26 cellular contexts compared by ENCODE assay signal in genomic region chr19:13934785-13935109, GRCh38. TPM values are rescaled to one million over a fixed set of nuclear protein-coding genes. Genes with fewer than 3 reads are reported as not detected.
DNase-seq lines count a peak whose midpoint lies in the region; ATAC-seq, FAIRE-seq and TF ChIP-seq lines count a peak whose summit lies in the region.
"Had no signal": no experiment of that assay in that cellular context is flagged by ENCODE, and none has a peak within 500 bp of the region (broad histone marks: within the 10 kb centered on the region; RNA-seq: fewer than 3 reads in every experiment).

No MANE protein-coding gene starts in this region.

- H3K9ac ChIP-seq in K562 (ENCODE audit: insufficient read depth in 1 of 2, low read depth in 2 of 2, low read length in 2 of 2), result no peak overlapping the region

- H3K36me3 Mint-ChIP-seq in Caco-2 (ENCODE audit: insufficient read depth, unreplicated experiment), result no peaks in the 10 kb centered on the region

- in situ Hi-C loops in K562 (cut with MboI), result no loop called here

- H3K4me1 ChIP-seq in Caco-2 (no peaks in the 10 kb centered on the region), K562 (replicated peaks in 1 of 2; ENCODE audit: control insufficient read depth in 2 of 2, insufficient read depth in 2 of 2, low read length in 2 of 2) (peaks cover 0 to 59% of the 10 kb centered on the region in 2 experiments; a peak in 4 of 5 replicates)
- H3K4me1 ChIP-seq: gastrocnemius medialis, SJCRH30 had no signal

- TF ChIP-seq RAD21 in K562 (CRISPR knock-in tag; conservative IDR thresholded peaks at IDR 0.05 in 1 of 2, IDR thresholded peaks at IDR 0.05 in 1 of 2), result no peak

- ATAC-seq in K562 (no peak), GM18505 (IDR thresholded peaks at IDR 0.05; ENCODE audit: unreplicated experiment) (no peak)
- ATAC-seq: gastrocnemius medialis, left cardiac atrium, right cardiac atrium had no signal

- H3K9me3 Mint-ChIP-seq in Caco-2 (ENCODE audit: unreplicated experiment), result no peaks in the 10 kb centered on the region
- H3K9me3 Mint-ChIP-seq: CD4-positive, alpha-beta T cell; nephron progenitor cell had no signal

- intact Hi-C loops in Caco-2 (cut with micrococcal nuclease; ENCODE audit: unreplicated experiment) (no loop called here), K562 (cut with micrococcal nuclease) (no loop called here)

- TF ChIP-seq CTCF in Caco-2 (IDR thresholded peaks at IDR 0.05; ENCODE audit: insufficient read depth in 1 of 2, low read depth in 1 of 2, low read length in 1 of 2, severe bottlenecking in 1 of 2, unreplicated experiment in 1 of 2), result no peak
- TF ChIP-seq CTCF in K562 (IDR thresholded peaks at IDR 0.05 in 2 of 3, conservative IDR thresholded peaks at IDR 0.05 in 1 of 3; ENCODE audit: insufficient read depth in 2 of 3, low read depth in 1 of 3, low read length in 3 of 3), result no peak

- no peaks in the 10 kb centered on the region for H3K9me3 ChIP-seq in Caco-2
- H3K9me3 ChIP-seq in K562 (replicated peaks; ENCODE audit: control insufficient read depth, insufficient read depth, low read depth, low read length), result no peaks in the 10 kb centered on the region
- H3K9me3 ChIP-seq: gastrocnemius medialis, SJCRH30, spleen, tibial nerve had no signal

- no peaks in the 10 kb centered on the region for H3K27me3 ChIP-seq in Caco-2 (replicated peaks; ENCODE audit: control insufficient read depth, insufficient read depth, low read length)
- peaks cover 0 to 3% of the 10 kb centered on the region in 2 experiments; a peak in 2 of 5 replicates for H3K27me3 ChIP-seq in K562 (ENCODE audit: control insufficient read depth in 2 of 2, insufficient read depth in 2 of 2, low read length in 2 of 2)
- H3K27me3 ChIP-seq: SJCRH30 had no signal

- POLR2A ChIA-PET in Caco-2 (lab: Charles Lee), result no interaction called here
- POLR2A ChIA-PET in K562 (lab: Yijun Ruan, JAX), result no interaction called here

- H4K20me1 ChIP-seq in K562 (replicated peaks; ENCODE audit: control insufficient read depth, insufficient read depth, low read length), result 0 out of 2 replicates have a peak, but pooled peaks cover 4% of the 10 kb centered on the region

- H3K4me3 Mint-ChIP-seq in Caco-2 (ENCODE audit: unreplicated experiment), result no peak overlapping the region
- H3K4me3 Mint-ChIP-seq: CD4-positive, alpha-beta T cell had no signal

- no peaks in the 10 kb centered on the region for H3K36me3 ChIP-seq in Caco-2 (ENCODE audit: control insufficient read depth, insufficient read depth, low read length)
- H3K36me3 ChIP-seq in K562 (ENCODE audit: control insufficient read depth, insufficient read depth, low read length), result peaks cover 10% of the 10 kb centered on the region; the same call in 1 of the 3 replicates
- H3K36me3 ChIP-seq: gastrocnemius medialis, SJCRH30 had no signal

- TF ChIP-seq EP300 in K562 (IDR thresholded peaks at IDR 0.05; ENCODE audit: low read length), result no peak

- H2AFZ ChIP-seq in K562 (ENCODE audit: low read depth, low read length), result no peak overlapping the region

- H3K4me1 Mint-ChIP-seq in Caco-2 (ENCODE audit: low read depth, unreplicated experiment), result no peaks in the 10 kb centered on the region

- no peak overlapping the region for H3K27ac ChIP-seq in K562 (ENCODE audit: extremely low read depth, low read depth, low read length)
- H3K27ac ChIP-seq: gastrocnemius medialis, SJCRH30, spleen, tibial nerve had no signal

- WGBS in K562 (ENCODE audit: insufficient coverage, low coverage, missing lambda C conversion rate), result 3% methylated on average over 2 of the region's 2 CpGs

- H3K27ac Mint-ChIP-seq in Caco-2 (ENCODE audit: unreplicated experiment), result peak overlapping the region; percentile 33
- H3K27ac Mint-ChIP-seq: CD4-positive, alpha-beta T cell; nephron progenitor cell had no signal

- CTCF ChIA-PET in Caco-2 (lab: Charles Lee), result no interaction called here
- CTCF ChIA-PET in K562 (lab: Yijun Ruan, JAX; ENCODE audit: low intra/inter-chr PET ratio), result no interaction called here

- H3K4me2 ChIP-seq in K562 (ENCODE audit: insufficient read depth, low read length), result no peak overlapping the region

- DNase-seq in Caco-2, result no peak
- DNase-seq in K562 (ENCODE audit: extremely low read depth in 1 of 4, low spot score in 3 of 4), result no peak
- DNase-seq in AG08396 (ENCODE audit: low spot score), result no peak
- DNase-seq: activated CD4-positive, alpha-beta T cell treated with anti-CD3 and anti-CD28 coated beads, Interleukin-2, amount 50 U/mL, for 1 hour; activated naive CD4-positive, alpha-beta T cell treated with Interleukin-2 at 50 U/mL for 16 hours; AML-193; gastrocnemius medialis; hippocampal formation; Karpas-422; left cardiac atrium; mammary epithelial cell; NCI-H2107; NCI-H446; NCI-H774; nephron progenitor cell; right cardiac atrium; SJCRH30; spleen had no signal

- H3K27me3 Mint-ChIP-seq in Caco-2 (ENCODE audit: insufficient read depth, unreplicated experiment), result no peaks in the 10 kb centered on the region

- H3K4me3 ChIP-seq in Caco-2 (ENCODE audit: low read depth, low read length) (no peak overlapping the region), K562 (no peak overlapping the region)
- H3K4me3 ChIP-seq: gastrocnemius medialis, SJCRH30, spleen, tibial nerve had no signal

- BruUV-seq in Caco-2 (replicated peaks; lab: Mats Ljungman, UMichigan), result no TSS peak
- BruUV-seq in K562 (replicated peaks; lab: Mats Ljungman, UMichigan), result no TSS peak

- H3K9me1 ChIP-seq in K562 (ENCODE audit: control insufficient read depth, insufficient read depth, low read length), result no peaks in the 10 kb centered on the region

- no peak for FAIRE-seq in K562 (lab: Jason Lieb, UNC)
- FAIRE-seq: endometrium, RCC 7860 had no signal

- TF ChIP-seq POLR2A in K562 (conservative IDR thresholded peaks at IDR 0.05) (no peak), GM18505 (IDR thresholded peaks at IDR 0.05; ENCODE audit: borderline replicate concordance, extremely low read depth, insufficient read depth, insufficient read length) (no peak)

- H3K79me2 ChIP-seq in K562 (ENCODE audit: control insufficient read depth, insufficient read depth, low read length), result no peaks in the 10 kb centered on the region

RNA-seq across cellular contexts. Expression of gene PODNL1, which starts 3.5 kb away (rescaled TPM):
- total RNA-seq in Caco-2 (2022) (0.72 TPM in 1 of 2 replicates, not detected in the other), K562 (2014; rRNA removed) (0.12 TPM in 1 of 2 replicates, not detected in the other), K562 (2014; rRNA removed; fragmentation: Illumina TruSeq; extraction: Trizol) (not detected in 2 replicates), K562 (2015; rRNA removed; fragmentation: Illumina TruSeq; extraction: Trizol) (0.25 and 0.34 TPM in 2 replicates), K562 (2021) (0.40 and 0.47 TPM in 2 replicates)
- total RNA-seq in K562 (2011; cell fraction: chromatin; rRNA removed; ENCODE audit: low replicate concordance), result 0.14 and 2.1 TPM in 2 replicates
- total RNA-seq in K562 (2011; cell fraction: nucleolus; rRNA removed), result 0.53 and 1.2 TPM in 2 replicates
- 0.29 and 2.3 TPM in 2 replicates for total RNA-seq in K562 (2011; cell fraction: nucleoplasm; rRNA removed)
- polyA plus RNA-seq in K562 (2011; rRNA removed) (0.18 and 0.46 TPM in 2 replicates), K562 (2014; fragmentation: Illumina TruSeq; extraction: Trizol) (0.22 and 0.42 TPM in 2 replicates), K562 (2014; fragmentation: Nextera tagmentation; extraction: Ambion mirVana) (under 1 TPM in 1 of 2 experiments, not detected in 1; 0.24 TPM), K562 (2014; rRNA removed) (0.21 TPM in 1 of 2 replicates, not detected in the other)
- 0.55 and 0.91 TPM in 2 replicates for polyA plus RNA-seq in K562 (2011; cell fraction: cytosol; rRNA removed)
- polyA plus RNA-seq in K562 (2011; cell fraction: nucleus; rRNA removed), result 0.18 and 0.60 TPM in 2 replicates
- polyA plus RNA-seq in K562 (2012), result 0.82 and 1.8 TPM in 2 replicates
- polyA minus RNA-seq in K562 (2011; rRNA and poly(A)+ RNA removed), result 0.42 TPM in 1 of 2 replicates, not detected in the other
- polyA minus RNA-seq in K562 (2011; cell fraction: cytosol; rRNA and poly(A)+ RNA removed), result not detected in 2 replicates
- 0.13 and 0.67 TPM in 2 replicates for polyA minus RNA-seq in K562 (2011; cell fraction: nucleus; rRNA and poly(A)+ RNA removed)
- total RNA-seq: CD4-positive, alpha-beta T cell; dermis microvascular lymphatic vessel endothelial cell had no signal

RNA-seq across cellular contexts. Expression of gene DCAF15, which starts 17.6 kb away (rescaled TPM):
- total RNA-seq in Caco-2 (2022), result 41.1 and 43.0 TPM in 2 replicates
- 49.6 and 162 TPM in 2 replicates for total RNA-seq in K562 (2011; cell fraction: chromatin; rRNA removed; ENCODE audit: low replicate concordance)
- total RNA-seq in K562 (2011; cell fraction: nucleolus; rRNA removed), result 148 and 149 TPM in 2 replicates
- 55.0 and 76.5 TPM in 2 replicates for total RNA-seq in K562 (2011; cell fraction: nucleoplasm; rRNA removed)
- total RNA-seq in K562 (2014; rRNA removed), result 37.0 and 39.4 TPM in 2 replicates
- total RNA-seq in K562 (2014; rRNA removed; fragmentation: Illumina TruSeq; extraction: Trizol), result 10.4 and 13.6 TPM in 2 replicates
- 22.5 and 24.0 TPM in 2 replicates for total RNA-seq in K562 (2015; rRNA removed; fragmentation: Illumina TruSeq; extraction: Trizol)
- 63.2 and 68.5 TPM in 2 replicates for total RNA-seq in K562 (2021)
- 27.7 and 46.8 TPM in 2 replicates for polyA plus RNA-seq in K562 (2011; rRNA removed)
- 28.8 and 44.6 TPM in 2 replicates for polyA plus RNA-seq in K562 (2011; cell fraction: cytosol; rRNA removed)
- 228 and 347 TPM in 2 replicates for polyA plus RNA-seq in K562 (2011; cell fraction: nucleus; rRNA removed)
- 50.0 and 68.0 TPM in 2 replicates for polyA plus RNA-seq in K562 (2012)
- 31.0 and 55.5 TPM in 2 replicates for polyA plus RNA-seq in K562 (2014; fragmentation: Illumina TruSeq; extraction: Trizol)
- under 1 TPM; 0.17 to 0.56 TPM for polyA plus RNA-seq in K562 (2014; fragmentation: Nextera tagmentation; extraction: Ambion mirVana)
- polyA plus RNA-seq in K562 (2014; rRNA removed), result 52.5 and 56.2 TPM in 2 replicates
- polyA minus RNA-seq in K562 (2011; rRNA and poly(A)+ RNA removed), result 14.2 and 17.7 TPM in 2 replicates
- polyA minus RNA-seq in K562 (2011; cell fraction: cytosol; rRNA and poly(A)+ RNA removed), result 19.0 and 22.3 TPM in 2 replicates
- 42.0 and 54.3 TPM in 2 replicates for polyA minus RNA-seq in K562 (2011; cell fraction: nucleus; rRNA and poly(A)+ RNA removed)

RNA-seq across cellular contexts. Expression of gene CC2D1A, which starts 28.7 kb away (rescaled TPM):
- total RNA-seq in Caco-2 (2022), result 48.2 and 49.4 TPM in 2 replicates
- 61.5 and 146 TPM in 2 replicates for total RNA-seq in K562 (2011; cell fraction: chromatin; rRNA removed; ENCODE audit: low replicate concordance)
- total RNA-seq in K562 (2011; cell fraction: nucleolus; rRNA removed), result 72.1 and 79.4 TPM in 2 replicates
- total RNA-seq in K562 (2011; cell fraction: nucleoplasm; rRNA removed), result 61.5 and 70.7 TPM in 2 replicates
- total RNA-seq in K562 (2014; rRNA removed), result 17.9 and 18.8 TPM in 2 replicates
- total RNA-seq in K562 (2014; rRNA removed; fragmentation: Illumina TruSeq; extraction: Trizol), result 5.8 and 7.7 TPM in 2 replicates
- 12.0 and 12.9 TPM in 2 replicates for total RNA-seq in K562 (2015; rRNA removed; fragmentation: Illumina TruSeq; extraction: Trizol)
- total RNA-seq in K562 (2021), result 28.4 and 31.0 TPM in 2 replicates
- polyA plus RNA-seq in K562 (2011; rRNA removed), result 10.1 and 25.5 TPM in 2 replicates
- polyA plus RNA-seq in K562 (2011; cell fraction: cytosol; rRNA removed), result 8.9 and 11.7 TPM in 2 replicates
- 67.6 and 73.2 TPM in 2 replicates for polyA plus RNA-seq in K562 (2011; cell fraction: nucleus; rRNA removed)
- 17.9 and 39.2 TPM in 2 replicates for polyA plus RNA-seq in K562 (2012)
- polyA plus RNA-seq in K562 (2014; fragmentation: Illumina TruSeq; extraction: Trizol), result 15.6 and 21.2 TPM in 2 replicates
- under 1 TPM; 0.32 to 0.42 TPM for polyA plus RNA-seq in K562 (2014; fragmentation: Nextera tagmentation; extraction: Ambion mirVana)
- polyA plus RNA-seq in K562 (2014; rRNA removed), result 26.7 and 27.1 TPM in 2 replicates
- 8.3 and 8.9 TPM in 2 replicates for polyA minus RNA-seq in K562 (2011; rRNA and poly(A)+ RNA removed)
- polyA minus RNA-seq in K562 (2011; cell fraction: cytosol; rRNA and poly(A)+ RNA removed), result 9.0 and 11.1 TPM in 2 replicates
- 15.9 and 19.3 TPM in 2 replicates for polyA minus RNA-seq in K562 (2011; cell fraction: nucleus; rRNA and poly(A)+ RNA removed)

RNA-seq across cellular contexts. Expression of gene BRME1, which starts 28.8 kb away (rescaled TPM):
- total RNA-seq in Caco-2 (2022) (17.3 and 17.4 TPM in 2 replicates), K562 (2014; rRNA removed) (3.6 and 4.2 TPM in 2 replicates), K562 (2014; rRNA removed; fragmentation: Illumina TruSeq; extraction: Trizol) (1.9 and 2.4 TPM in 2 replicates), K562 (2015; rRNA removed; fragmentation: Illumina TruSeq; extraction: Trizol) (4.6 and 6.0 TPM in 2 replicates), K562 (2021) (5.9 and 6.1 TPM in 2 replicates)
- 4.2 and 15.2 TPM in 2 replicates for total RNA-seq in K562 (2011; cell fraction: chromatin; rRNA removed; ENCODE audit: low replicate concordance)
- total RNA-seq in K562 (2011; cell fraction: nucleolus; rRNA removed), result 11.3 and 15.2 TPM in 2 replicates
- total RNA-seq in K562 (2011; cell fraction: nucleoplasm; rRNA removed), result 7.3 TPM in 2 replicates
- polyA plus RNA-seq in K562 (2011; rRNA removed) (3.0 and 5.5 TPM in 2 replicates), K562 (2014; fragmentation: Illumina TruSeq; extraction: Trizol) (4.6 and 4.8 TPM in 2 replicates), K562 (2014; fragmentation: Nextera tagmentation; extraction: Ambion mirVana) (under 1 TPM; 0.75 to 0.88 TPM), K562 (2014; rRNA removed) (4.5 and 6.0 TPM in 2 replicates)
- polyA plus RNA-seq in K562 (2011; cell fraction: cytosol; rRNA removed), result 5.1 and 5.3 TPM in 2 replicates
- 13.5 and 15.3 TPM in 2 replicates for polyA plus RNA-seq in K562 (2011; cell fraction: nucleus; rRNA removed)
- polyA plus RNA-seq in K562 (2012), result 4.7 and 8.9 TPM in 2 replicates
- polyA minus RNA-seq in K562 (2011; rRNA and poly(A)+ RNA removed), result 1.4 and 1.6 TPM in 2 replicates
- 1.4 and 4.5 TPM in 2 replicates for polyA minus RNA-seq in K562 (2011; cell fraction: cytosol; rRNA and poly(A)+ RNA removed)
- 4.6 and 7.6 TPM in 2 replicates for polyA minus RNA-seq in K562 (2011; cell fraction: nucleus; rRNA and poly(A)+ RNA removed)

RNA-seq across cellular contexts. Expression of gene NANOS3, which starts 57.8 kb away (rescaled TPM):
- not detected in 2 replicates for total RNA-seq in Caco-2 (2022)
- not detected in 2 replicates for total RNA-seq in K562 (2011; cell fraction: chromatin; rRNA removed; ENCODE audit: low replicate concordance)
- total RNA-seq in K562 (2011; cell fraction: nucleolus; rRNA removed), result not detected in 2 replicates
- not detected in 2 replicates for total RNA-seq in K562 (2011; cell fraction: nucleoplasm; rRNA removed)
- not detected in 2 replicates for total RNA-seq in K562 (2014; rRNA removed)
- not detected in 2 replicates for total RNA-seq in K562 (2014; rRNA removed; fragmentation: Illumina TruSeq; extraction: Trizol)
- total RNA-seq in K562 (2015; rRNA removed; fragmentation: Illumina TruSeq; extraction: Trizol), result not detected in 2 replicates
- not detected in 2 replicates for total RNA-seq in K562 (2021)
- polyA plus RNA-seq in K562 (2011; rRNA removed), result not detected in 2 replicates
- not detected in 2 replicates for polyA plus RNA-seq in K562 (2011; cell fraction: cytosol; rRNA removed)
- not detected in 2 replicates for polyA plus RNA-seq in K562 (2011; cell fraction: nucleus; rRNA removed)
- polyA plus RNA-seq in K562 (2012), result not detected in 2 replicates
- polyA plus RNA-seq in K562 (2014; fragmentation: Illumina TruSeq; extraction: Trizol), result not detected in 2 replicates
- polyA plus RNA-seq in K562 (2014; fragmentation: Nextera tagmentation; extraction: Ambion mirVana), result not detected
- not detected in 2 replicates for polyA plus RNA-seq in K562 (2014; rRNA removed)
- not detected in 2 replicates for polyA minus RNA-seq in K562 (2011; rRNA and poly(A)+ RNA removed)
- polyA minus RNA-seq in K562 (2011; cell fraction: cytosol; rRNA and poly(A)+ RNA removed), result not detected in 2 replicates
- not detected in 2 replicates for polyA minus RNA-seq in K562 (2011; cell fraction: nucleus; rRNA and poly(A)+ RNA removed)
- total RNA-seq: A172, dermis microvascular lymphatic vessel endothelial cell, gastrocnemius medialis, spleen, tibial nerve had no signal
- polyA plus RNA-seq: adipose tissue, mammary epithelial cell had no signal
